1 cellular context compared by ENCODE assay signal in genomic region chr13:49367640-49368431, GRCh38.
TF ChIP-seq lines count a peak whose summit lies in the region.

No MANE protein-coding gene starts in this region.

TF ChIP-seq in IMR-90, 13 proteins besides CTCF, POLR2A, EP300 and RAD21 (continued from another document):
- no peak for TF ChIP-seq BHLHE40 (IDR thresholded peaks at IDR 0.05; ENCODE audit: low read depth, low read length)
